In genomic region chr11:83193315-83194283, GRCh38 we compare ENCODE assay signal across 8 cellular contexts. TPM values are rescaled to one million over a fixed set of nuclear protein-coding genes. Genes with fewer than 3 reads are reported as not detected.
A peak's percentile ranks its signal among the peaks of the same experiment; 100 is the strongest.
DNase-seq lines count a peak whose midpoint lies in the region; ATAC-seq and TF ChIP-seq lines count a peak whose summit lies in the region.

ANKRD42 (plus strand) TSS chr11:83193712; CDS start chr11:83194671, 959 bp downstream.

- H3K9me3 Mint-ChIP-seq in GM23338 (no peaks in the 10 kb centered on the region), nephron (no peaks in the 10 kb centered on the region)
- H3K9me3 Mint-ChIP-seq in stimulated activated naive CD8-positive, alpha-beta T cell treated with anti-CD3 and anti-CD28 coated beads, Interleukin-15, Interleukin-2, amounts not matched to agents 100 ng/mL and 50 ng/mL, for 24 hours: no peaks in the 10 kb centered on the region

- H3K4me3 Mint-ChIP-seq in GM23338 (peak within 1 kb of the TSS; percentile 97), nephron (peak within 1 kb of the TSS; percentile 92 to 98 (median 97))
- peak within 1 kb of the TSS; percentile 99 for H3K4me3 Mint-ChIP-seq in stimulated activated naive CD8-positive, alpha-beta T cell treated with anti-CD3 and anti-CD28 coated beads, Interleukin-15, Interleukin-2, amounts not matched to agents 100 ng/mL and 50 ng/mL, for 24 hours

- peaks cover 6% of the 10 kb centered on the region; the same call in 1 of the 2 replicates for H3K36me3 ChIP-seq in GM23338 (ENCODE audit: insufficient read depth)

- H3K4me1 ChIP-seq in GM23338 (ENCODE audit: insufficient read depth): peaks cover 10% of the 10 kb centered on the region

- no peak for TF ChIP-seq CTCF in GM23338 (conservative IDR thresholded peaks at IDR 0.05; ENCODE audit: low read depth in 2 of 2)
- no peak for TF ChIP-seq CTCF in fibroblast of the aortic adventitia (IDR thresholded peaks at IDR 0.05; ENCODE audit: insufficient read depth, low read length)
- no peak for TF ChIP-seq CTCF in nephron (IDR thresholded peaks at IDR 0.05; ENCODE audit: unreplicated experiment in 3 of 3)

- peak within 1 kb of the TSS; percentile 99 for H3K27ac Mint-ChIP-seq in GM23338
- peak within 1 kb of the TSS; percentile 66 to 94 (median 89) for H3K27ac Mint-ChIP-seq in nephron
- peak within 1 kb of the TSS; percentile 97 for H3K27ac Mint-ChIP-seq in stimulated activated naive CD8-positive, alpha-beta T cell treated with anti-CD3 and anti-CD28 coated beads, Interleukin-15, Interleukin-2, amounts not matched to agents 100 ng/mL and 50 ng/mL, for 24 hours

- H3K4me2 ChIP-seq in GM23338: peak within 1 kb of the TSS; percentile 86

- H3K4me1 Mint-ChIP-seq in GM23338: peaks cover 18% of the 10 kb centered on the region
- H3K4me1 Mint-ChIP-seq in nephron: peaks cover 47% of the 10 kb centered on the region
- H3K4me1 Mint-ChIP-seq in stimulated activated naive CD8-positive, alpha-beta T cell treated with anti-CD3 and anti-CD28 coated beads, Interleukin-15, Interleukin-2, amounts not matched to agents 100 ng/mL and 50 ng/mL, for 24 hours (ENCODE audit: low read depth): peaks cover 50% of the 10 kb centered on the region

- H3K36me3 Mint-ChIP-seq in GM23338 (ENCODE audit: low read depth): peaks cover 37% of the 10 kb centered on the region
- peaks cover 23% of the 10 kb centered on the region for H3K36me3 Mint-ChIP-seq in nephron (ENCODE audit: low read depth)
- peaks cover 49% of the 10 kb centered on the region for H3K36me3 Mint-ChIP-seq in stimulated activated naive CD8-positive, alpha-beta T cell treated with anti-CD3 and anti-CD28 coated beads, Interleukin-15, Interleukin-2, amounts not matched to agents 100 ng/mL and 50 ng/mL, for 24 hours (ENCODE audit: low read depth)

- peak within 1 kb of the TSS; percentile 95 for H2AFZ ChIP-seq in GM23338

- ATAC-seq in GM23338: peak; percentile 95

- H3K27me3 Mint-ChIP-seq in GM23338 (ENCODE audit: insufficient read depth, low read depth, poor library complexity): peaks cover 7% of the 10 kb centered on the region
- H3K27me3 Mint-ChIP-seq in nephron (ENCODE audit: low read depth): no peaks in the 10 kb centered on the region
- H3K27me3 Mint-ChIP-seq in stimulated activated naive CD8-positive, alpha-beta T cell treated with anti-CD3 and anti-CD28 coated beads, Interleukin-15, Interleukin-2, amounts not matched to agents 100 ng/mL and 50 ng/mL, for 24 hours: no peaks in the 10 kb centered on the region

- no peaks in the 10 kb centered on the region for H4K20me1 ChIP-seq in GM23338 (replicated peaks; ENCODE audit: insufficient read depth)

- 0 out of 2 replicates have a peak, but pooled peaks cover 5% of the 10 kb centered on the region for H3F3A ChIP-seq in GM23338 (replicated peaks; ENCODE audit: low read depth)

- H3K4me3 ChIP-seq in GM23338: peak within 1 kb of the TSS; percentile 81
- H3K4me3 ChIP-seq in fibroblast of the aortic adventitia (ENCODE audit: low read depth, low read length): peak within 1 kb of the TSS; percentile 90

- H3K27ac ChIP-seq in GM23338 (ENCODE audit: low read depth): peak within 1 kb of the TSS; percentile 78

- no peaks in the 10 kb centered on the region for H3K9me2 ChIP-seq in GM23338 (ENCODE audit: insufficient read depth)

- DNase-seq in Daoy (ENCODE audit: low read depth) (peak; percentile 96), GM23338 (ENCODE audit: low spot score) (peak; percentile 99), LHCN-M2 (ENCODE audit: low read depth) (peak; percentile 94), RPMI8226 (peak; percentile 97), fibroblast of the aortic adventitia (ENCODE audit: low read depth) (peak; percentile 94)
- DNase-seq in activated T-helper 9 cell treated with anti-CD3 and anti-CD28 coated beads, Interleukin-2, amount 50 U/mL, for 16 hours (ENCODE audit: low read depth): peak; percentile 77

- H3K79me2 ChIP-seq in GM23338 (replicated peaks; ENCODE audit: insufficient read depth): peaks cover 18% of the 10 kb centered on the region

- peaks cover 7% of the 10 kb centered on the region; the same call in 1 of the 2 replicates for H3K27me3 ChIP-seq in GM23338 (ENCODE audit: insufficient read depth)

TF ChIP-seq in GM23338, 12 proteins besides CTCF, POLR2A, EP300 and RAD21:
- TF ChIP-seq, protein P1, sequence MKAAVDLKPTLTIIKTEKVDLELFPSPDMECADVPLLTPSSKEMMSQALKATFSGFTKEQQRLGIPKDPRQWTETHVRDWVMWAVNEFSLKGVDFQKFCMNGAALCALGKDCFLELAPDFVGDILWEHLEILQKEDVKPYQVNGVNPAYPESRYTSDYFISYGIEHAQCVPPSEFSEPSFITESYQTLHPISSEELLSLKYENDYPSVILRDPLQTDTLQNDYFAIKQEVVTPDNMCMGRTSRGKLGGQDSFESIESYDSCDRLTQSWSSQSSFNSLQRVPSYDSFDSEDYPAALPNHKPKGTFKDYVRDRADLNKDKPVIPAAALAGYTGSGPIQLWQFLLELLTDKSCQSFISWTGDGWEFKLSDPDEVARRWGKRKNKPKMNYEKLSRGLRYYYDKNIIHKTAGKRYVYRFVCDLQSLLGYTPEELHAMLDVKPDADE (IDR thresholded peaks at IDR 0.05): peak; percentile 88
- TF ChIP-seq JUNB (IDR thresholded peaks at IDR 0.05; ENCODE audit: unreplicated experiment) (no peak), ZNF331 (CRISPR knock-in tag; IDR thresholded peaks at IDR 0.05; ENCODE audit: low read depth) (no peak), CREB1 (CRISPR knock-in tag; IDR thresholded peaks at IDR 0.05; ENCODE audit: low read depth) (peak; percentile 90), ZNF114 (CRISPR knock-in tag; IDR thresholded peaks at IDR 0.05) (no peak), EZH2 (IDR thresholded peaks at IDR 0.05; ENCODE audit: low read depth, unreplicated experiment) (no peak), POLR2AphosphoS5 (IDR thresholded peaks at IDR 0.05; ENCODE audit: low read depth) (peak; percentile 91)
- TF ChIP-seq, protein P2, sequence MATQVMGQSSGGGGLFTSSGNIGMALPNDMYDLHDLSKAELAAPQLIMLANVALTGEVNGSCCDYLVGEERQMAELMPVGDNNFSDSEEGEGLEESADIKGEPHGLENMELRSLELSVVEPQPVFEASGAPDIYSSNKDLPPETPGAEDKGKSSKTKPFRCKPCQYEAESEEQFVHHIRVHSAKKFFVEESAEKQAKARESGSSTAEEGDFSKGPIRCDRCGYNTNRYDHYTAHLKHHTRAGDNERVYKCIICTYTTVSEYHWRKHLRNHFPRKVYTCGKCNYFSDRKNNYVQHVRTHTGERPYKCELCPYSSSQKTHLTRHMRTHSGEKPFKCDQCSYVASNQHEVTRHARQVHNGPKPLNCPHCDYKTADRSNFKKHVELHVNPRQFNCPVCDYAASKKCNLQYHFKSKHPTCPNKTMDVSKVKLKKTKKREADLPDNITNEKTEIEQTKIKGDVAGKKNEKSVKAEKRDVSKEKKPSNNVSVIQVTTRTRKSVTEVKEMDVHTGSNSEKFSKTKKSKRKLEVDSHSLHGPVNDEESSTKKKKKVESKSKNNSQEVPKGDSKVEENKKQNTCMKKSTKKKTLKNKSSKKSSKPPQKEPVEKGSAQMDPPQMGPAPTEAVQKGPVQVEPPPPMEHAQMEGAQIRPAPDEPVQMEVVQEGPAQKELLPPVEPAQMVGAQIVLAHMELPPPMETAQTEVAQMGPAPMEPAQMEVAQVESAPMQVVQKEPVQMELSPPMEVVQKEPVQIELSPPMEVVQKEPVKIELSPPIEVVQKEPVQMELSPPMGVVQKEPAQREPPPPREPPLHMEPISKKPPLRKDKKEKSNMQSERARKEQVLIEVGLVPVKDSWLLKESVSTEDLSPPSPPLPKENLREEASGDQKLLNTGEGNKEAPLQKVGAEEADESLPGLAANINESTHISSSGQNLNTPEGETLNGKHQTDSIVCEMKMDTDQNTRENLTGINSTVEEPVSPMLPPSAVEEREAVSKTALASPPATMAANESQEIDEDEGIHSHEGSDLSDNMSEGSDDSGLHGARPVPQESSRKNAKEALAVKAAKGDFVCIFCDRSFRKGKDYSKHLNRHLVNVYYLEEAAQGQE (IDR thresholded peaks at IDR 0.05; ENCODE audit: unreplicated experiment): no peak
TF ChIP-seq in GM23338: peak in this region for 3.

RNA-seq across cellular contexts. Expression of gene ANKRD42, which starts in this region (rescaled TPM):
- total RNA-seq in Daoy (2014; rRNA removed; shearing (Covaris generic)): 6.7 and 7.1 TPM in 2 replicates
- total RNA-seq in GM23338 (2014; rRNA removed; shearing (Covaris generic)): 5.7 and 7.1 TPM in 2 replicates
- polyA plus RNA-seq in GM23338 (2016; fragmentation: Nextera tagmentation; extraction: Ambion mirVana): 3.9 and 5.3 TPM in 2 replicates
- 6.7 and 7.9 TPM in 2 replicates for total RNA-seq in LHCN-M2 (2014; rRNA removed)
- polyA plus RNA-seq in LHCN-M2 (2012): 4.5 TPM
- 8.3 and 9.5 TPM in 2 replicates for total RNA-seq in fibroblast of the aortic adventitia (ENCODE audit: low replicate concordance)

Comparison
In these comparisons a context has a peak if more than half of its experiments do, and no peak if none do; other contexts are left out.
1. Peak in every context shown above with its lines: DNase-seq, ATAC-seq, H3K4me3 ChIP-seq and H3K27ac ChIP-seq.